ENCODE assay signal across 9 cellular contexts in the genomic region with DNA sequence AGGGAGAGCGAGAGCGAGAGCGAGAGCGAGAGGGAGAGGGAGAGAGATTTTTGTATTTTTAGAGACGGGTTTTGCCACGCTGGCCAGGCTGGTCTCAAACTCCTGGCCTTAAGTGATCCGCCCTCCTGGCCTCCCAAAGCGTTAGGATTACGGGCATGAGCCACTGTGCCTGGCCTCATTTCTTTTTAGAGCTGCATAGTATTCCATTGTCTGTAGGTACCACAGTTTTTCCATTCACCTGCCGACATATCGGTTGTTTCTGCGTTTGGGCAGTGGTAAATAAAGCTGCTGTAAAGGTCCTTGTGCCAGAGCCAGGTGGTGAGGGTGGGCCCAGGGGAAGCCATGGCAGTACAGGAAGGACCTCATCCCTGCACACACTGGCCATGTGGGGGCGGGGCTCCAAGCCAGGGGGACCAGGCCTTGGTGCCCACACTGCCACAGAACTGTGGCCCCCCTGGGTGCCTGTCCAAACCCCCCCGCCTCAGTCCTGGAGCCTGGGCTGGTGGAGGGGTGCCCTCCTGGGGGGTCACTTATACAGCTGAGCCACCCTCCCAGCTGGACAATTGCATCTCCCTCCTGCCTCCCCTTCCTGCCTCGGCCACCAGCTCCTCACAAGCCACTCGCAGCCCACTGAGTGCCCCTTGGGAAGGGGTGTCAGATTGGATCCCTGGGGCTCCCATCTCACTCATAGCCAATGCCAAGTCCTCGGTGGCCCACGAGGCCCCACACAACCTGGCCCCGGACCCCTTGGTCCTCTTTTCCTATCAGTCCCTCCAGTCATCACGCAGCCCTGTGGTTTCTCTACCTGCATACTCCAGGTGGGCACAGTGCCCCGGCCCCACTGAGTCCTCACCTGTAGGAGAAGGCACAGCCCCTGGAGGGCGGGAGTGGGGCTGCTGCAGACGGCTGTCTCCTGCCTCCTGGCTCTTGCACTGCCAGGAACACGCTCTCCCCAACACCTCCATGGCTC. TPM values are rescaled to one million over a fixed set of nuclear protein-coding genes. Genes with fewer than 3 reads are reported as not detected.
DNase-seq lines count a peak whose midpoint lies in the region; ATAC-seq lines count a peak whose summit lies in the region.
"Had no signal": no experiment of that assay in that cellular context is flagged by ENCODE, and none has a peak within 500 bp of the region (broad histone marks: within the 10 kb centered on the region; RNA-seq: fewer than 3 reads in every experiment).

No MANE protein-coding gene starts in this region.

- H3K4me2 ChIP-seq in neuronal stem cell (ENCODE audit: insufficient read depth, low read length, poor library complexity, severe bottlenecking), result no peak overlapping the region

- H3K27me3 ChIP-seq in neuronal stem cell (ENCODE audit: control insufficient read depth in 3 of 3, insufficient read depth in 3 of 3, low read depth in 1 of 3, low read length in 3 of 3), result peaks cover 0 to 5% (median 0%) of the 10 kb centered on the region in 3 experiments

- H3K14ac ChIP-seq in neuronal stem cell (ENCODE audit: low read length), result no peak overlapping the region

- no peak overlapping the region for H2BK15ac ChIP-seq in neuronal stem cell (ENCODE audit: low read length)

- no peak overlapping the region for H3K4me3 ChIP-seq in neuronal stem cell (ENCODE audit: low read length in 2 of 2)

- ATAC-seq in effector memory CD8-positive, alpha-beta T cell (replicated peaks), result no peak
- ATAC-seq in GM19023 (IDR thresholded peaks at IDR 0.05; ENCODE audit: unreplicated experiment), result no peak

- H3K4me1 Mint-ChIP-seq in T-helper 2 cell treated with Interferon-gamma antibody and Interleukin-4, amounts not matched to agents 5 μg/mL and 100 μg/mL, for 36 hours (ENCODE audit: low read depth), result peaks cover 17% of the 10 kb centered on the region
- peaks cover 25 to 37% (median 30%) of the 10 kb centered on the region in 3 donors for H3K4me1 Mint-ChIP-seq in IgD-negative memory B cell
- peaks cover 15 to 26% of the 10 kb centered on the region in 2 donors for H3K4me1 Mint-ChIP-seq in effector memory CD8-positive, alpha-beta T cell (ENCODE audit: low read depth in 2 of 2)

- no peaks in the 10 kb centered on the region for H3K9me3 Mint-ChIP-seq in T-helper 2 cell treated with Interferon-gamma antibody and Interleukin-4, amounts not matched to agents 5 μg/mL and 100 μg/mL, for 36 hours
- no peaks in the 10 kb centered on the region for H3K9me3 Mint-ChIP-seq in IgD-negative memory B cell
- no peaks in the 10 kb centered on the region for H3K9me3 Mint-ChIP-seq in effector memory CD8-positive, alpha-beta T cell

- no peak overlapping the region for H3K27ac ChIP-seq in neuronal stem cell (replicated peaks; ENCODE audit: low read length)

- H2AFZ ChIP-seq in neuronal stem cell (ENCODE audit: low read length), result no peak overlapping the region

- H3K36me3 ChIP-seq in neuronal stem cell (replicated peaks in 1 of 2; ENCODE audit: control insufficient read depth in 2 of 2, insufficient read depth in 2 of 2, low read length in 2 of 2), result peaks cover 11 to 29% of the 10 kb centered on the region in 2 donors

- H2BK5ac ChIP-seq in neuronal stem cell (ENCODE audit: low read length), result no peak overlapping the region

- peaks cover 5% of the 10 kb centered on the region in 2 donors for H3K4me1 ChIP-seq in neuronal stem cell (ENCODE audit: control insufficient read depth in 2 of 2, insufficient read depth in 1 of 2, low read depth in 1 of 2, low read length in 2 of 2)

- H3K79me1 ChIP-seq in neuronal stem cell (ENCODE audit: low read depth, low read length), result peaks cover 6% of the 10 kb centered on the region

- no peak overlapping the region for H4K91ac ChIP-seq in neuronal stem cell (ENCODE audit: low read depth, low read length, poor library complexity)

- no peak for DNase-seq in T-helper 2 cell treated with Interferon-gamma antibody and Interleukin-4, amounts not matched to agents 5 μg/mL and 100 μg/mL, for 36 hours (ENCODE audit: low spot score)
- DNase-seq in T-helper 2 cell, result no peak
- DNase-seq in effector memory CD8-positive, alpha-beta T cell, result no peak
- no peak for DNase-seq in neuronal stem cell (ENCODE audit: low spot score)
- DNase-seq in epidermal melanocyte (ENCODE audit: insufficient read length, low spot score), result no peak
- no peak for DNase-seq in C1 segment of cervical spinal cord (lab: John Stamatoyannopoulos, UW)
- DNase-seq: NCI-H446 treated with DMSO at 0.1 percent for 48 hours had no signal

- peak overlapping the region; percentile 20 for H2AK5ac ChIP-seq in neuronal stem cell (ENCODE audit: low read depth, low read length)

- peaks cover 3 to 5% of the 10 kb centered on the region in 2 donors for H3K9me3 ChIP-seq in neuronal stem cell (replicated peaks in 1 of 2; ENCODE audit: control insufficient read depth in 2 of 2, insufficient read depth in 1 of 2, low read depth in 1 of 2, low read length in 2 of 2)

- H2BK120ac ChIP-seq in neuronal stem cell (ENCODE audit: low read depth, low read length), result no peak overlapping the region

- H3K27me3 Mint-ChIP-seq in T-helper 2 cell treated with Interferon-gamma antibody and Interleukin-4, amounts not matched to agents 5 μg/mL and 100 μg/mL, for 36 hours (ENCODE audit: low read depth), result no peaks in the 10 kb centered on the region
- no peaks in the 10 kb centered on the region for H3K27me3 Mint-ChIP-seq in IgD-negative memory B cell
- H3K27me3 Mint-ChIP-seq in effector memory CD8-positive, alpha-beta T cell, result no peaks in the 10 kb centered on the region

- peak overlapping the region; percentile 73 for H3K27ac Mint-ChIP-seq in T-helper 2 cell treated with Interferon-gamma antibody and Interleukin-4, amounts not matched to agents 5 μg/mL and 100 μg/mL, for 36 hours
- peak overlapping the region; percentile 76 to 94 (median 87) for H3K27ac Mint-ChIP-seq in IgD-negative memory B cell
- H3K27ac Mint-ChIP-seq in effector memory CD8-positive, alpha-beta T cell, result peak overlapping the region in 1 of 2 donors; percentile 71

- H3K23ac ChIP-seq in neuronal stem cell (ENCODE audit: low read depth, low read length, poor library complexity), result no peak overlapping the region

- no peak overlapping the region for H4K8ac ChIP-seq in neuronal stem cell (ENCODE audit: low read depth, low read length)

- peak overlapping the region; percentile 38 for H3K9ac ChIP-seq in neuronal stem cell (ENCODE audit: low read depth, low read length, poor library complexity)

- H3K18ac ChIP-seq in neuronal stem cell (ENCODE audit: low read length), result no peak overlapping the region

- no peak overlapping the region for H2BK12ac ChIP-seq in neuronal stem cell (ENCODE audit: low read length)

- no peak overlapping the region for H3K4ac ChIP-seq in neuronal stem cell (ENCODE audit: low read length)

- WGBS in neuronal stem cell (ENCODE audit: extremely low coverage in 2 of 2, insufficient read length in 2 of 2, insufficient replicate concordance in 1 of 2), 2 donors, result no CpG with 5 or more reads among the region's 24 CpGs

- H3K36me3 Mint-ChIP-seq in T-helper 2 cell treated with Interferon-gamma antibody and Interleukin-4, amounts not matched to agents 5 μg/mL and 100 μg/mL, for 36 hours (ENCODE audit: low read depth), result peaks cover 14% of the 10 kb centered on the region
- no peaks in the 10 kb centered on the region for H3K36me3 Mint-ChIP-seq in IgD-negative memory B cell
- H3K36me3 Mint-ChIP-seq in effector memory CD8-positive, alpha-beta T cell (ENCODE audit: insufficient read depth), result peaks cover 30% of the 10 kb centered on the region

- H3K4me3 Mint-ChIP-seq in T-helper 2 cell treated with Interferon-gamma antibody and Interleukin-4, amounts not matched to agents 5 μg/mL and 100 μg/mL, for 36 hours, result peak overlapping the region; percentile 87
- H3K4me3 Mint-ChIP-seq in IgD-negative memory B cell, result peak overlapping the region; percentile 72 to 94 (median 92)
- peak overlapping the region; percentile 99 for H3K4me3 Mint-ChIP-seq in effector memory CD8-positive, alpha-beta T cell

RNA-seq across cellular contexts. Expression of gene PUS1, which starts 1.7 kb away (rescaled TPM):
- polyA plus RNA-seq in IgD-negative memory B cell, result 45.5 TPM
- 10.3 TPM for polyA plus RNA-seq in neuronal stem cell (2013, experiment 1 of 2)
- 8.8 TPM for polyA plus RNA-seq in neuronal stem cell (2013, experiment 2 of 2)

RNA-seq across cellular contexts. Expression of gene EP400, which starts 22.3 kb away (rescaled TPM):
- 11.1 TPM for polyA plus RNA-seq in IgD-negative memory B cell
- polyA plus RNA-seq in neuronal stem cell (2013, experiment 1 of 2), result 20.4 TPM
- 21.2 TPM for polyA plus RNA-seq in neuronal stem cell (2013, experiment 2 of 2)

RNA-seq across cellular contexts. Expression of gene ULK1, which starts 33.0 kb away (rescaled TPM):
- 1.6 TPM for polyA plus RNA-seq in IgD-negative memory B cell
- 21.6 TPM for polyA plus RNA-seq in neuronal stem cell (2013, experiment 1 of 2)
- polyA plus RNA-seq in neuronal stem cell (2013, experiment 2 of 2), result 22.4 TPM
